Comparison of ENCODE assay signal across 19 cellular contexts in the genomic region with DNA sequence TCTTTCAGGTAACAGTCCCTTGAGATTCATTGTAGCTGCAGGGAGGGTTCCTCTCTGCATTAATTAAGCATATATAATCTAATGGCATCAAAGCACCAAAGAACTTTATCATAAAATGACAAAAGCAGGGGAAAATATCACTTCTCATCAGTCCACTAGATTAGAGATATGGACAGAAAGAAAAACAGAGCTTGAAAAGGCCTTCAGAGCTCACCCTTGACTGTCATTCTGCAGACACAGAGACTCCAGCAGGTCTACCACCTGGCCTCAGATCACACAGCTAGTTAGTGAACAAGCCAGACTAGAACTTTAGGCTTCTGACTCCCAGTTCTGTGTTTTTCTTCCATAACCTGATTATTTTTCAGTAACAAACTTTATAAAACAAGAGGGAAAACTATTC.
A peak's percentile ranks its signal among the peaks of the same experiment; 100 is the strongest.
DNase-seq lines count a peak whose midpoint lies in the region; ATAC-seq and TF ChIP-seq lines count a peak whose summit lies in the region.
"Had no signal": no experiment of that assay in that cellular context is flagged by ENCODE, and none has a peak within 500 bp of the region (broad histone marks: within the 10 kb centered on the region; RNA-seq: fewer than 3 reads in every experiment).

No MANE protein-coding gene starts in this region.

- no peaks in the 10 kb centered on the region for H3F3A ChIP-seq in SK-N-SH (replicated peaks; ENCODE audit: insufficient read depth)
- peaks cover 31% of the 10 kb centered on the region for H3F3A ChIP-seq in neural progenitor cell (ENCODE audit: low read depth)

- H3K27me3 ChIP-seq in SK-N-SH (ENCODE audit: insufficient read depth), result no peaks in the 10 kb centered on the region
- H3K27me3 ChIP-seq in HUES64 (ENCODE audit: insufficient read depth, low read length), result no peaks in the 10 kb centered on the region
- H3K27me3 ChIP-seq in neural progenitor cell, result no peaks in the 10 kb centered on the region

- H3K27me3 Mint-ChIP-seq in WTC11 (ENCODE audit: low read depth) (no peaks in the 10 kb centered on the region), neural progenitor cell (ENCODE audit: insufficient read depth, low read depth) (no peaks in the 10 kb centered on the region)
- H3K27me3 Mint-ChIP-seq in activated CD4-positive, alpha-beta T cell treated with anti-CD3 and anti-CD28 coated beads for 36 hours, result no peaks in the 10 kb centered on the region
- no peaks in the 10 kb centered on the region for H3K27me3 Mint-ChIP-seq in activated T-cell treated with anti-CD3 and anti-CD28 coated beads, Interleukin-2, amount 50 U/mL, for 24 hours
- H3K27me3 Mint-ChIP-seq: CD8-positive, alpha-beta memory T cell had no signal

- DNase-seq in SK-N-SH, result no peak
- no peak for DNase-seq in WTC11 (ENCODE audit: low spot score)
- DNase-seq in neural progenitor cell (ENCODE audit: low spot score), result no peak
- no peak for DNase-seq in activated CD4-positive, alpha-beta T cell treated with anti-CD3 and anti-CD28 coated beads for 36 hours
- DNase-seq in activated T-cell treated with anti-CD3 and anti-CD28 coated beads, Interleukin-2, amount 50 U/mL, for 24 hours, result no peak
- no peak for DNase-seq in NCI-H510A (lab: John Stamatoyannopoulos, UW)
- DNase-seq: AML-193; C1 segment of cervical spinal cord; Calu3; CD8-positive, alpha-beta memory T cell; GOT3; HCEC 1CT; IMR-90; NCI-H187; NCI-H2107; NCI-H510A treated with DMSO at 0.1 percent for 48 hours; Right ventricle myocardium superior had no signal

- no peak overlapping the region for H2AFZ ChIP-seq in SK-N-SH (ENCODE audit: low read depth)
- no peak overlapping the region for H2AFZ ChIP-seq in neural progenitor cell (replicated peaks)

- H3K9ac ChIP-seq in SK-N-SH (no peak overlapping the region), HUES64 (ENCODE audit: low read depth, low read length) (no peak overlapping the region), neural progenitor cell (no peak overlapping the region)

- no peaks in the 10 kb centered on the region for H3K9me2 ChIP-seq in SK-N-SH

- H3K79me2 ChIP-seq in SK-N-SH (ENCODE audit: insufficient read depth), result no peaks in the 10 kb centered on the region; the same call in 1 of the 2 replicates
- peaks cover 99% of the 10 kb centered on the region for H3K79me2 ChIP-seq in neural progenitor cell (ENCODE audit: low read depth)

- peak overlapping the region in 1 of 2 experiments; percentile 60; a peak in 2 of 4 replicates for H3K27ac ChIP-seq in SK-N-SH (ENCODE audit: low read depth in 2 of 2, low read length in 1 of 2)
- H3K27ac ChIP-seq in HUES64 (ENCODE audit: low read depth, low read length), result peak overlapping the region; percentile 15; the same call in 1 of the 2 replicates
- peak overlapping the region; percentile 77 for H3K27ac ChIP-seq in neural progenitor cell

- no peak overlapping the region for H3K4me3 ChIP-seq in SK-N-SH (ENCODE audit: low read depth in 2 of 2, low read length in 1 of 2)
- no peak overlapping the region for H3K4me3 ChIP-seq in HUES64 (ENCODE audit: low read length)
- H3K4me3 ChIP-seq in neural progenitor cell, result no peak overlapping the region

- H4K20me1 ChIP-seq in SK-N-SH (ENCODE audit: insufficient read depth), result no peaks in the 10 kb centered on the region
- H4K20me1 ChIP-seq in neural progenitor cell (ENCODE audit: low read depth), result peaks cover 13% of the 10 kb centered on the region

- no peak for TF ChIP-seq CTCF in SK-N-SH (IDR thresholded peaks at IDR 0.05)
- TF ChIP-seq CTCF in WTC11 (IDR thresholded peaks at IDR 0.05), result no peak
- no peak for TF ChIP-seq CTCF in neural progenitor cell (IDR thresholded peaks at IDR 0.05)

- H3K4me2 ChIP-seq in SK-N-SH (no peak overlapping the region), neural progenitor cell (peak overlapping the region; percentile 38)

- H3K36me3 Mint-ChIP-seq in WTC11 (no peaks in the 10 kb centered on the region), neural progenitor cell (peaks cover 12% of the 10 kb centered on the region)
- H3K36me3 Mint-ChIP-seq in activated CD4-positive, alpha-beta T cell treated with anti-CD3 and anti-CD28 coated beads for 36 hours (ENCODE audit: low read depth), result no peaks in the 10 kb centered on the region
- no peaks in the 10 kb centered on the region for H3K36me3 Mint-ChIP-seq in activated T-cell treated with anti-CD3 and anti-CD28 coated beads, Interleukin-2, amount 50 U/mL, for 24 hours (ENCODE audit: low read depth)
- H3K36me3 Mint-ChIP-seq: CD8-positive, alpha-beta memory T cell had no signal

- H3K36me3 ChIP-seq in SK-N-SH (replicated peaks in 1 of 2; ENCODE audit: control insufficient read depth in 1 of 2, insufficient read depth in 2 of 2, low read length in 1 of 2) (no peaks in the 10 kb centered on the region), HUES64 (ENCODE audit: insufficient read depth, low read length) (no peaks in the 10 kb centered on the region), neural progenitor cell (no peaks in the 10 kb centered on the region)

- no peak for ATAC-seq in SK-N-SH treated with all-trans-retinoic acid at 6 μM for 48 hours
- ATAC-seq in WTC11, result peak; percentile 23; the same call in 1 of the 2 replicates
- no peak for ATAC-seq in activated CD4-positive, alpha-beta T cell treated with anti-CD3 and anti-CD28 coated beads for 36 hours

- TF ChIP-seq RAD21 in SK-N-SH (IDR thresholded peaks at IDR 0.05; ENCODE audit: low read length), result no peak

- CTCF ChIA-PET in SK-N-SH (lab: Yijun Ruan, JAX), result interaction anchor here (0.7 to 1.2 kb wide), 3 partner anchors 9 to 24 kb away, joined by 3 to 6 read pairs (median 3); no protein-coding TSS in a partner anchor
- CTCF ChIA-PET in WTC11 (lab: Charles Lee), result interaction anchor here (1.0 kb wide), 1 partner anchor 36 kb away, joined by 3 read pairs; no protein-coding TSS in a partner anchor
- CTCF ChIA-PET in activated CD4-positive, alpha-beta T cell treated with anti-CD3 and anti-CD28 coated beads for 36 hours (lab: Charles Lee), result interaction anchor here (1.1 kb wide), 1 partner anchor 37 kb away, joined by 3 read pairs; no protein-coding TSS in a partner anchor

- TF ChIP-seq EP300 in SK-N-SH (IDR thresholded peaks at IDR 0.05; ENCODE audit: borderline replicate concordance in 1 of 2, low read depth in 1 of 2, low read length in 1 of 2), result no peak; a peak in 1 of 4 replicates

- H3K9me3 ChIP-seq in SK-N-SH (no peaks in the 10 kb centered on the region), HUES64 (ENCODE audit: insufficient read depth, low read depth, low read length) (no peaks in the 10 kb centered on the region), neural progenitor cell (ENCODE audit: low read depth) (no peaks in the 10 kb centered on the region)

- intact Hi-C loops in activated CD4-positive, alpha-beta T cell treated with anti-CD3 and anti-CD28 coated beads for 36 hours (cut with DNase I, micrococcal nuclease), result no loop called here

- H3K27ac Mint-ChIP-seq in WTC11 (no peak overlapping the region), neural progenitor cell (no peak overlapping the region)
- no peak overlapping the region for H3K27ac Mint-ChIP-seq in activated CD4-positive, alpha-beta T cell treated with anti-CD3 and anti-CD28 coated beads for 36 hours
- H3K27ac Mint-ChIP-seq in activated T-cell treated with anti-CD3 and anti-CD28 coated beads, Interleukin-2, amount 50 U/mL, for 24 hours, result no peak overlapping the region
- H3K27ac Mint-ChIP-seq: CD8-positive, alpha-beta memory T cell had no signal

- H3K4me1 Mint-ChIP-seq in WTC11 (peaks cover 47% of the 10 kb centered on the region), neural progenitor cell (peaks cover 25% of the 10 kb centered on the region)
- H3K4me1 Mint-ChIP-seq in activated CD4-positive, alpha-beta T cell treated with anti-CD3 and anti-CD28 coated beads for 36 hours, result no peaks in the 10 kb centered on the region
- H3K4me1 Mint-ChIP-seq in activated T-cell treated with anti-CD3 and anti-CD28 coated beads, Interleukin-2, amount 50 U/mL, for 24 hours (ENCODE audit: low read depth), result no peaks in the 10 kb centered on the region
- H3K4me1 Mint-ChIP-seq: CD8-positive, alpha-beta memory T cell had no signal

- no peak overlapping the region for H3K4me3 Mint-ChIP-seq in WTC11
- H3K4me3 Mint-ChIP-seq in neural progenitor cell, result no peak overlapping the region
- H3K4me3 Mint-ChIP-seq in activated CD4-positive, alpha-beta T cell treated with anti-CD3 and anti-CD28 coated beads for 36 hours, result no peak overlapping the region
- H3K4me3 Mint-ChIP-seq in activated T-cell treated with anti-CD3 and anti-CD28 coated beads, Interleukin-2, amount 50 U/mL, for 24 hours, result no peak overlapping the region
- H3K4me3 Mint-ChIP-seq: CD8-positive, alpha-beta memory T cell had no signal

- POLR2A ChIA-PET in SK-N-SH (lab: Yijun Ruan, JAX), result no interaction called here
- POLR2A ChIA-PET in WTC11 (lab: Charles Lee), result no interaction called here
- POLR2A ChIA-PET in activated CD4-positive, alpha-beta T cell treated with anti-CD3 and anti-CD28 coated beads for 36 hours (lab: Charles Lee), result no interaction called here

- H3K9me3 Mint-ChIP-seq in WTC11 (no peaks in the 10 kb centered on the region), neural progenitor cell (no peaks in the 10 kb centered on the region)
- H3K9me3 Mint-ChIP-seq in activated CD4-positive, alpha-beta T cell treated with anti-CD3 and anti-CD28 coated beads for 36 hours (ENCODE audit: low read depth), result no peaks in the 10 kb centered on the region
- H3K9me3 Mint-ChIP-seq in activated T-cell treated with anti-CD3 and anti-CD28 coated beads, Interleukin-2, amount 50 U/mL, for 24 hours, result peaks cover 5% of the 10 kb centered on the region

- H3K4me1 ChIP-seq in SK-N-SH (ENCODE audit: control insufficient read depth in 1 of 2, insufficient read depth in 2 of 2, low read depth in 1 of 2, low read length in 1 of 2) (peaks cover 0 to 12% of the 10 kb centered on the region in 2 experiments; a peak in 2 of 4 replicates), HUES64 (ENCODE audit: insufficient read depth, low read length) (peaks cover 46% of the 10 kb centered on the region), neural progenitor cell (peaks cover 63% of the 10 kb centered on the region)

TF ChIP-seq in SK-N-SH, 30 proteins besides CTCF, POLR2A, EP300 and RAD21:
- TF ChIP-seq MEF2A (IDR thresholded peaks at IDR 0.05; ENCODE audit: borderline replicate concordance, low read depth) (no peak), GATA2 (CRISPR knock-in tag; IDR thresholded peaks at IDR 0.05) (peak; percentile 39; the same call in 1 of the 2 replicates)
TF ChIP-seq in SK-N-SH: peak in this region for 1.

TF ChIP-seq in SK-N-SH treated with all-trans-retinoic acid at 6 μM for 48 hours, 23 proteins besides CTCF, POLR2A, EP300 and RAD21:
- TF ChIP-seq GLIS3 (CRISPR knock-in tag; IDR thresholded peaks at IDR 0.05), result no peak

TF ChIP-seq in WTC11, 78 proteins besides CTCF, POLR2A, EP300 and RAD21 (continues in another document):
- no peak for TF ChIP-seq CREB1 (CRISPR knock-in tag; IDR thresholded peaks at IDR 0.05)
- no peak for TF ChIP-seq JUN (CRISPR knock-in tag; IDR thresholded peaks at IDR 0.05)
